Comparison of ENCODE assay signal across 11 cellular contexts in the genomic region with DNA sequence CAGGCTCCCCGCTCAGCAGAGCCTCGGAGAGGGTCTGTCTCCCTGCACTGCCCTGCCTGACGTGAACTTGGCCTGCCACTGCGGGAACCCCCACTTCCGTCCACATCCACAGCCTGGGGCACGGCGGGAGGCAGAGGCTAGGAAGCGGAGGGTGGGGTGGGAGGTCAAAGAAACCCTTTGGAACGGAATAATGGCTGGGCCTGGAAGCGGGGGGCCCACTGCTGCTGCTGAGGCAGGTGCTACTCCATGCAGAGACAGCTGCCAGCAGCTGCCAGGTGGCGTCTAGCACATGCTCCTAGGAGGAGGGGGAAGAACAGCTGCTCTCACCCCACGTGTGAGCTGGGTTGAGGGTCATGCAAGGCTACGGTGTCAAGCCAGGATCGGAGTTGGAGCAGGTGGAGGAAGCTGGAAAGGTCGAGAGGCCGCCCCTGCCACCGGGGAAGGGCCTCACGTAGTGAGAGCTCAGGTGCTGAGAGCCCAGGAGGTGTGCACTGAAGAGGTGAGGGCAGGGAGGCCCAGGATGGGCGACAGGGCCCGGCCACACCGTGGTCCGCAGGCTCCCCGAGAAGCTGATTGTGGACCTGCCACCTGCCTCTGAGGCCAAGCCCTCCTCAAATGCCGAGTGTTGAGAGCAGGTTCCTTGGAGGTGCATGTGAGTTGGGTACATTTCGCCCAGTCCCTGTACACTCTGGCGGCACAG. TPM values are rescaled to one million over a fixed set of nuclear protein-coding genes. Genes with fewer than 3 reads are reported as not detected.
DNase-seq lines count a peak whose midpoint lies in the region; ATAC-seq and TF ChIP-seq lines count a peak whose summit lies in the region.
"Had no signal": no experiment of that assay in that cellular context is flagged by ENCODE, and none has a peak within 500 bp of the region (broad histone marks: within the 10 kb centered on the region; RNA-seq: fewer than 3 reads in every experiment).

No MANE protein-coding gene starts in this region.

- no peak for TF ChIP-seq CTCF in osteocyte (IDR thresholded peaks at IDR 0.05)

- H3K4me1 Mint-ChIP-seq in osteocyte (ENCODE audit: unreplicated experiment) = peaks cover 8% of the 10 kb centered on the region

- no peak for ATAC-seq in HG03457 (IDR thresholded peaks at IDR 0.05; ENCODE audit: unreplicated experiment)
- ATAC-seq in GM18909 (IDR thresholded peaks at IDR 0.05; ENCODE audit: poor library complexity, unreplicated experiment) = no peak
- ATAC-seq in HG03521 (IDR thresholded peaks at IDR 0.05; ENCODE audit: unreplicated experiment) = no peak

- H3K36me3 Mint-ChIP-seq in osteocyte (ENCODE audit: unreplicated experiment) = peaks cover 8% of the 10 kb centered on the region

- DNase-seq in DMS79 (lab: John Stamatoyannopoulos, UW) (peak; percentile 69), NCI-H187 treated with DMSO at 0.1 percent for 48 hours (lab: John Stamatoyannopoulos, UW) (peak; percentile 61), RPMI8226 (peak; percentile 94), osteocyte (ENCODE audit: extremely low spot score, unreplicated experiment) (no peak), mesenteric fat pad (ENCODE audit: low spot score) (no peak)
- DNase-seq: GOT3, ovary had no signal

- no peaks in the 10 kb centered on the region for H3K27me3 Mint-ChIP-seq in osteocyte (ENCODE audit: unreplicated experiment)

- H3K4me3 Mint-ChIP-seq in osteocyte (ENCODE audit: unreplicated experiment) = no peak overlapping the region
- H3K4me3 Mint-ChIP-seq: T-cell had no signal

- peak overlapping the region; percentile 28 for H3K27ac Mint-ChIP-seq in osteocyte (ENCODE audit: unreplicated experiment)
- H3K27ac Mint-ChIP-seq: T-cell had no signal

- no peaks in the 10 kb centered on the region for H3K9me3 Mint-ChIP-seq in osteocyte (ENCODE audit: unreplicated experiment)
- H3K9me3 Mint-ChIP-seq: T-cell had no signal

RNA-seq across cellular contexts. Expression of a gene that starts 9.8 kb away (rescaled TPM):
- total RNA-seq in osteocyte (3.0 and 3.7 TPM in 2 replicates), mesenteric fat pad (0.39 TPM)

RNA-seq across cellular contexts. Expression of a gene that starts 14.1 kb away (rescaled TPM):
- 63.0 and 64.6 TPM in 2 replicates for total RNA-seq in osteocyte
- total RNA-seq in mesenteric fat pad = 25.5 TPM

RNA-seq across cellular contexts. Expression of a gene that starts 25.4 kb away (rescaled TPM):
- 4,236 and 4,267 TPM in 2 replicates for total RNA-seq in osteocyte
- total RNA-seq in mesenteric fat pad = 1,641 TPM

Comparison
In these comparisons a context has a peak if more than half of its experiments do, and no peak if none do; other contexts are left out.
1. DNase-seq: peak in DMS79 (single experiment), NCI-H187 treated with DMSO at 0.1 percent for 48 hours (single experiment) and RPMI8226 (single experiment); none in osteocyte (single experiment) and mesenteric fat pad (single experiment).